In genomic region chr3:125766285-125766826, GRCh38 we compare ENCODE assay signal across 8 cellular contexts.
A peak's percentile ranks its signal among the peaks of the same experiment; 100 is the strongest.
DNase-seq lines count a peak whose midpoint lies in the region; TF ChIP-seq lines count a peak whose summit lies in the region.
"Not testable (repeated sequence)": the region's sequence is repeated elsewhere in the genome, so short reads cannot be mapped to it uniquely, and the experiment has no call there.

No MANE protein-coding gene starts in this region.

- H3K4me3 Mint-ChIP-seq in chondrocyte (ENCODE audit: unreplicated experiment) = peak overlapping the region; percentile 67
- H3K4me3 Mint-ChIP-seq in stimulated activated naive CD8-positive, alpha-beta T cell treated with anti-CD3 and anti-CD28 coated beads, Interleukin-15, Interleukin-2, amounts not matched to agents 100 ng/mL and 50 ng/mL, for 24 hours = peak overlapping the region; percentile 45

- not testable (repeated sequence) for H3K4me1 Mint-ChIP-seq in chondrocyte (ENCODE audit: low read depth); stimulated activated naive CD8-positive, alpha-beta T cell treated with anti-CD3 and anti-CD28 coated beads, Interleukin-15, Interleukin-2, amounts not matched to agents 100 ng/mL and 50 ng/mL, for 24 hours (ENCODE audit: low read depth)

- not testable (repeated sequence) for BruUV-seq in OCI-LY7 (replicated peaks; lab: Mats Ljungman, UMichigan)

- not testable (repeated sequence) for H3K9me3 Mint-ChIP-seq in chondrocyte (ENCODE audit: low read depth); stimulated activated naive CD8-positive, alpha-beta T cell treated with anti-CD3 and anti-CD28 coated beads, Interleukin-15, Interleukin-2, amounts not matched to agents 100 ng/mL and 50 ng/mL, for 24 hours

- DNase-seq in D341Med (ENCODE audit: low spot score) = peak; percentile 87
- peak; percentile 32 for DNase-seq in HuH-7.5 (ENCODE audit: low spot score)
- DNase-seq in OCI-LY7 (ENCODE audit: low spot score) = peak; percentile 36
- peak; percentile 88 for DNase-seq in activated CD8-positive, alpha-beta memory T cell treated with anti-CD3 and anti-CD28 coated beads for 24 hours
- not testable (repeated sequence) for DNase-seq in chondrocyte (ENCODE audit: low spot score)
- DNase-seq in posterior vena cava (ENCODE audit: low spot score) = peak; percentile 85

- CTCF ChIA-PET in OCI-LY7 (lab: Charles Lee; ENCODE audit: unreplicated experiment) = not testable (repeated sequence)

- H3K36me3 Mint-ChIP-seq in chondrocyte (ENCODE audit: low read depth); stimulated activated naive CD8-positive, alpha-beta T cell treated with anti-CD3 and anti-CD28 coated beads, Interleukin-15, Interleukin-2, amounts not matched to agents 100 ng/mL and 50 ng/mL, for 24 hours (ENCODE audit: low read depth): not testable (repeated sequence)

- not testable (repeated sequence) for H3K79me2 ChIP-seq in OCI-LY7 (ENCODE audit: insufficient read depth, low read depth, low read length)

- H3K9me3 ChIP-seq in OCI-LY7 (ENCODE audit: low read length); iPS-18c (ENCODE audit: control insufficient read depth, insufficient read depth, low read length): not testable (repeated sequence)

- intact Hi-C loops in OCI-LY7 (cut with micrococcal nuclease; ENCODE audit: unreplicated experiment) = loop anchor here (5.0 kb wide), 1 partner anchor 151 kb away; no protein-coding TSS in a partner anchor
- intact Hi-C loops in posterior vena cava (cut with DNase I) = not testable (repeated sequence)

- H3K4me1 ChIP-seq in OCI-LY7 (ENCODE audit: insufficient read depth, low read length, poor library complexity, severe bottlenecking) = not testable (repeated sequence)

- H3K27ac ChIP-seq in OCI-LY7 (ENCODE audit: low read depth, low read length, poor library complexity, severe bottlenecking) = not testable (repeated sequence)

- not testable (repeated sequence) for H3K9me2 ChIP-seq in OCI-LY7 (ENCODE audit: insufficient read depth, low read length)

- peaks cover 48% of the 10 kb centered on the region for H3K27me3 Mint-ChIP-seq in chondrocyte (ENCODE audit: low read depth)
- H3K27me3 Mint-ChIP-seq in stimulated activated naive CD8-positive, alpha-beta T cell treated with anti-CD3 and anti-CD28 coated beads, Interleukin-15, Interleukin-2, amounts not matched to agents 100 ng/mL and 50 ng/mL, for 24 hours = peaks cover 31% of the 10 kb centered on the region

- not testable (repeated sequence) for H3K27ac Mint-ChIP-seq in chondrocyte (ENCODE audit: unreplicated experiment); stimulated activated naive CD8-positive, alpha-beta T cell treated with anti-CD3 and anti-CD28 coated beads, Interleukin-15, Interleukin-2, amounts not matched to agents 100 ng/mL and 50 ng/mL, for 24 hours

- H3K36me3 ChIP-seq in OCI-LY7 (ENCODE audit: insufficient read depth, low read length) = not testable (repeated sequence)

- H3K4me3 ChIP-seq in OCI-LY7 (ENCODE audit: low read depth, low read length, poor library complexity, severe bottlenecking) (peak overlapping the region; percentile 52), iPS-18c (ENCODE audit: insufficient read depth, low read depth, low read length) (peak overlapping the region; percentile 53)

- H4K20me1 ChIP-seq in OCI-LY7 (ENCODE audit: insufficient read depth, low read length) = not testable (repeated sequence)

- peak; percentile 55 for TF ChIP-seq CTCF in OCI-LY7 (conservative IDR thresholded peaks at IDR 0.05; ENCODE audit: low read length)
- TF ChIP-seq CTCF in chondrocyte (IDR thresholded peaks at IDR 0.05) = peak; percentile 80

- peak overlapping the region; percentile 73 for H3K4me2 ChIP-seq in OCI-LY7 (ENCODE audit: low read length)

- POLR2A ChIA-PET in OCI-LY7 (lab: Charles Lee) = not testable (repeated sequence)

- H2AFZ ChIP-seq in OCI-LY7 (ENCODE audit: low read length) = 0 out of 2 replicates have a peak overlapping the region, but pooled peaks have one; percentile 46
